ENCODE assay signal across 22 cellular contexts in genomic region chr6:41156771-41157170, GRCh38. TPM values are rescaled to one million over a fixed set of nuclear protein-coding genes. Genes with fewer than 3 reads are reported as not detected.
DNase-seq lines count a peak whose midpoint lies in the region; ATAC-seq lines count a peak whose summit lies in the region.
"Had no signal": no experiment of that assay in that cellular context is flagged by ENCODE, and none has a peak within 500 bp of the region (broad histone marks: within the 10 kb centered on the region; RNA-seq: fewer than 3 reads in every experiment).

No MANE protein-coding gene starts in this region.

- no peaks in the 10 kb centered on the region for H3K9me3 ChIP-seq in neuronal stem cell (replicated peaks in 1 of 2; ENCODE audit: control insufficient read depth in 2 of 2, insufficient read depth in 1 of 2, low read depth in 1 of 2, low read length in 2 of 2)
- H3K9me3 ChIP-seq: BLaER1, HAP-1 had no signal

- H3K4me1 Mint-ChIP-seq in activated CD4-positive, alpha-beta T cell treated with anti-CD3 and anti-CD28 coated beads, Interleukin-2, amount 10 ng/mL, durations not matched to agents 24 days and 14 days, result peaks cover 2% of the 10 kb centered on the region
- peaks cover 72% of the 10 kb centered on the region for H3K4me1 Mint-ChIP-seq in dendritic cell treated with granulocyte-macrophage colony-stimulating factor and Interleukin-4, amounts not matched to agents 40 ng/mL and 50 ng/mL, for 4 days (ENCODE audit: low read depth)
- H3K4me1 Mint-ChIP-seq in activated CD4-positive, alpha-beta T cell treated with anti-CD3 and anti-CD28 coated beads, Interleukin-2, amount 10 ng/mL, durations not matched to agents 7 days and 5 days, result peaks cover 3% of the 10 kb centered on the region
- H3K4me1 Mint-ChIP-seq: B cell; CD8-positive, alpha-beta memory T cell had no signal

- H2AFZ ChIP-seq in neuronal stem cell (ENCODE audit: low read length), result no peak overlapping the region

- H3K14ac ChIP-seq in neuronal stem cell (ENCODE audit: low read length), result no peak overlapping the region

- intact Hi-C loops in activated CD4-positive, alpha-beta T cell treated with anti-CD3 and anti-CD28 coated beads, Interleukin-2, amount 10 ng/mL, durations not matched to agents 24 days and 14 days (cut with micrococcal nuclease), result no loop called here
- intact Hi-C loops in dendritic cell treated with granulocyte-macrophage colony-stimulating factor and Interleukin-4, amounts not matched to agents 40 ng/mL and 50 ng/mL, for 4 days (cut with micrococcal nuclease), result no loop called here

- H2BK12ac ChIP-seq in neuronal stem cell (ENCODE audit: low read length), result no peak overlapping the region

- no peak overlapping the region for H3K4me3 ChIP-seq in neuronal stem cell (ENCODE audit: low read length in 2 of 2)
- H3K4me3 ChIP-seq: BLaER1, HAP-1 had no signal

- H2BK5ac ChIP-seq in neuronal stem cell (ENCODE audit: low read length), result no peak overlapping the region

- no CpG with 5 or more reads among the region's 6 CpGs for WGBS in neuronal stem cell (ENCODE audit: extremely low coverage in 2 of 2, insufficient read length in 2 of 2, insufficient replicate concordance in 1 of 2), 2 donors

- peak; percentile 48 for DNase-seq in activated CD4-positive, alpha-beta T cell treated with anti-CD3 and anti-CD28 coated beads, Interleukin-2, amount 10 ng/mL, durations not matched to agents 24 days and 14 days
- DNase-seq in activated CD4-positive, alpha-beta T cell treated with anti-CD3 and anti-CD28 coated beads, Interleukin-2, amount 50 U/mL, for 48 hours, result no peak
- DNase-seq in neuronal stem cell (ENCODE audit: low spot score), result no peak
- no peak for DNase-seq in iPS-NIHi7 (ENCODE audit: extremely low spot score)
- no peak for DNase-seq in activated CD4-positive, alpha-beta T cell treated with anti-CD3 and anti-CD28 coated beads, Interleukin-2, amount 10 ng/mL, durations not matched to agents 7 days and 5 days
- DNase-seq: CD4-positive, alpha-beta T cell; CD8-positive, alpha-beta memory T cell; DMS53; DMS79 treated with DMSO at 0.1 percent for 48 hours; GOT3; HFFc6 had no signal

- no peaks in the 10 kb centered on the region for H3K9me3 Mint-ChIP-seq in activated CD4-positive, alpha-beta T cell treated with anti-CD3 and anti-CD28 coated beads, Interleukin-2, amount 10 ng/mL, durations not matched to agents 24 days and 14 days
- H3K9me3 Mint-ChIP-seq in dendritic cell treated with granulocyte-macrophage colony-stimulating factor and Interleukin-4, amounts not matched to agents 40 ng/mL and 50 ng/mL, for 4 days, result no peaks in the 10 kb centered on the region
- no peaks in the 10 kb centered on the region for H3K9me3 Mint-ChIP-seq in activated CD4-positive, alpha-beta T cell treated with anti-CD3 and anti-CD28 coated beads, Interleukin-2, amount 10 ng/mL, durations not matched to agents 7 days and 5 days
- H3K9me3 Mint-ChIP-seq: CD4-positive, alpha-beta T cell; CD8-positive, alpha-beta memory T cell; HFFc6 had no signal

- H2BK120ac ChIP-seq in neuronal stem cell (ENCODE audit: low read depth, low read length), result no peak overlapping the region

- ATAC-seq in SK-N-SH treated with all-trans-retinoic acid at 6 μM for 48 hours (no peak), GM21526 (IDR thresholded peaks at IDR 0.05; ENCODE audit: low FRiP score, unreplicated experiment) (no peak)

- H3K9ac ChIP-seq in neuronal stem cell (ENCODE audit: low read depth, low read length, poor library complexity), result no peak overlapping the region
- H3K9ac ChIP-seq: BLaER1 had no signal

- no peak overlapping the region for H3K4ac ChIP-seq in neuronal stem cell (ENCODE audit: low read length)

- no peak overlapping the region for H4K91ac ChIP-seq in neuronal stem cell (ENCODE audit: low read depth, low read length, poor library complexity)

- no peak overlapping the region for H3K4me2 ChIP-seq in neuronal stem cell (ENCODE audit: insufficient read depth, low read length, poor library complexity, severe bottlenecking)
- H3K4me2 ChIP-seq: BLaER1 had no signal

- peaks cover 0 to 1% of the 10 kb centered on the region in 2 donors for H3K4me1 ChIP-seq in neuronal stem cell (ENCODE audit: control insufficient read depth in 2 of 2, insufficient read depth in 1 of 2, low read depth in 1 of 2, low read length in 2 of 2)
- H3K4me1 ChIP-seq: HAP-1 had no signal

- H3K4me3 Mint-ChIP-seq in activated CD4-positive, alpha-beta T cell treated with anti-CD3 and anti-CD28 coated beads, Interleukin-2, amount 10 ng/mL, durations not matched to agents 24 days and 14 days, result no peak overlapping the region
- H3K4me3 Mint-ChIP-seq in dendritic cell treated with granulocyte-macrophage colony-stimulating factor and Interleukin-4, amounts not matched to agents 40 ng/mL and 50 ng/mL, for 4 days, result no peak overlapping the region
- no peak overlapping the region for H3K4me3 Mint-ChIP-seq in activated CD4-positive, alpha-beta T cell treated with anti-CD3 and anti-CD28 coated beads, Interleukin-2, amount 10 ng/mL, durations not matched to agents 7 days and 5 days
- H3K4me3 Mint-ChIP-seq: B cell; CD4-positive, alpha-beta T cell; CD8-positive, alpha-beta memory T cell; HFFc6 had no signal

- no peak overlapping the region for H2AK5ac ChIP-seq in neuronal stem cell (ENCODE audit: low read depth, low read length)

- no peak overlapping the region for H2BK15ac ChIP-seq in neuronal stem cell (ENCODE audit: low read length)

- POLR2A ChIA-PET in activated CD4-positive, alpha-beta T cell treated with anti-CD3 and anti-CD28 coated beads, Interleukin-2, amount 10 ng/mL, durations not matched to agents 7 days and 5 days (lab: Charles Lee), result no interaction called here

- H3K27ac ChIP-seq in neuronal stem cell (replicated peaks; ENCODE audit: low read length), result no peak overlapping the region
- H3K27ac ChIP-seq: 22Rv1, BLaER1, C4-2B had no signal

- H3K18ac ChIP-seq in neuronal stem cell (ENCODE audit: low read length), result peak overlapping the region; percentile 27

- peaks cover 18% of the 10 kb centered on the region for H3K27me3 Mint-ChIP-seq in activated CD4-positive, alpha-beta T cell treated with anti-CD3 and anti-CD28 coated beads, Interleukin-2, amount 10 ng/mL, durations not matched to agents 24 days and 14 days
- peaks cover 3% of the 10 kb centered on the region for H3K27me3 Mint-ChIP-seq in dendritic cell treated with granulocyte-macrophage colony-stimulating factor and Interleukin-4, amounts not matched to agents 40 ng/mL and 50 ng/mL, for 4 days
- peaks cover 11% of the 10 kb centered on the region for H3K27me3 Mint-ChIP-seq in activated CD4-positive, alpha-beta T cell treated with anti-CD3 and anti-CD28 coated beads, Interleukin-2, amount 10 ng/mL, durations not matched to agents 7 days and 5 days

- H3K36me3 ChIP-seq in neuronal stem cell (replicated peaks in 1 of 2; ENCODE audit: control insufficient read depth in 2 of 2, insufficient read depth in 2 of 2, low read length in 2 of 2), result no peaks in the 10 kb centered on the region
- H3K36me3 ChIP-seq: BLaER1, HAP-1 had no signal

- peak overlapping the region; percentile 22 for H3K23ac ChIP-seq in neuronal stem cell (ENCODE audit: low read depth, low read length, poor library complexity)

- no peak overlapping the region for H3K27ac Mint-ChIP-seq in activated CD4-positive, alpha-beta T cell treated with anti-CD3 and anti-CD28 coated beads, Interleukin-2, amount 10 ng/mL, durations not matched to agents 24 days and 14 days
- peak overlapping the region; percentile 25 for H3K27ac Mint-ChIP-seq in dendritic cell treated with granulocyte-macrophage colony-stimulating factor and Interleukin-4, amounts not matched to agents 40 ng/mL and 50 ng/mL, for 4 days
- H3K27ac Mint-ChIP-seq in activated CD4-positive, alpha-beta T cell treated with anti-CD3 and anti-CD28 coated beads, Interleukin-2, amount 10 ng/mL, durations not matched to agents 7 days and 5 days, result no peak overlapping the region
- H3K27ac Mint-ChIP-seq: B cell; CD4-positive, alpha-beta T cell; HFFc6 had no signal

- H4K8ac ChIP-seq in neuronal stem cell (ENCODE audit: low read depth, low read length), result no peak overlapping the region

- H3K36me3 Mint-ChIP-seq in activated CD4-positive, alpha-beta T cell treated with anti-CD3 and anti-CD28 coated beads, Interleukin-2, amount 10 ng/mL, durations not matched to agents 24 days and 14 days (ENCODE audit: low read depth), result no peaks in the 10 kb centered on the region
- H3K36me3 Mint-ChIP-seq in dendritic cell treated with granulocyte-macrophage colony-stimulating factor and Interleukin-4, amounts not matched to agents 40 ng/mL and 50 ng/mL, for 4 days (ENCODE audit: low read depth), result peaks cover 47% of the 10 kb centered on the region
- no peaks in the 10 kb centered on the region for H3K36me3 Mint-ChIP-seq in activated CD4-positive, alpha-beta T cell treated with anti-CD3 and anti-CD28 coated beads, Interleukin-2, amount 10 ng/mL, durations not matched to agents 7 days and 5 days (ENCODE audit: low read depth)

- CTCF ChIA-PET in activated CD4-positive, alpha-beta T cell treated with anti-CD3 and anti-CD28 coated beads, Interleukin-2, amount 10 ng/mL, durations not matched to agents 7 days and 5 days (lab: Charles Lee), result interaction anchor here (1.0 kb wide), 1 partner anchor 50 kb away, joined by 3 read pairs; no protein-coding TSS in a partner anchor

- H3K79me1 ChIP-seq in neuronal stem cell (ENCODE audit: low read depth, low read length), result no peaks in the 10 kb centered on the region

- peaks cover 0 to 27% (median 0%) of the 10 kb centered on the region in 3 experiments for H3K27me3 ChIP-seq in neuronal stem cell (ENCODE audit: control insufficient read depth in 3 of 3, insufficient read depth in 3 of 3, low read depth in 1 of 3, low read length in 3 of 3)
- H3K27me3 ChIP-seq: BLaER1 had no signal

RNA-seq across cellular contexts. Expression of gene TREML1, which starts 2.6 kb away (rescaled TPM):
- not detected in 2 replicates for total RNA-seq in activated CD4-positive, alpha-beta T cell treated with anti-CD3 and anti-CD28 coated beads, Interleukin-2, amount 10 ng/mL, durations not matched to agents 24 days and 14 days
- not detected for polyA plus RNA-seq in neuronal stem cell (2013, experiment 1 of 2)
- not detected for polyA plus RNA-seq in neuronal stem cell (2013, experiment 2 of 2)
- not detected for total RNA-seq in activated CD4-positive, alpha-beta T cell treated with anti-CD3 and anti-CD28 coated beads, Interleukin-2, amount 10 ng/mL, durations not matched to agents 7 days and 5 days
- total RNA-seq: B cell; CD4-positive, alpha-beta T cell; CD8-positive, alpha-beta memory T cell; Daoy; G401; HFFc6 had no signal
- polyA plus RNA-seq: AG04450; CD8-positive, alpha-beta memory T cell had no signal

RNA-seq across cellular contexts. Expression of gene TREM2, which starts 6.1 kb away (rescaled TPM):
- total RNA-seq in activated CD4-positive, alpha-beta T cell treated with anti-CD3 and anti-CD28 coated beads, Interleukin-2, amount 10 ng/mL, durations not matched to agents 24 days and 14 days, result not detected in 2 replicates
- polyA plus RNA-seq in neuronal stem cell (2013, experiment 1 of 2), result 0.07 TPM
- 0.04 TPM for polyA plus RNA-seq in neuronal stem cell (2013, experiment 2 of 2)
- total RNA-seq in activated CD4-positive, alpha-beta T cell treated with anti-CD3 and anti-CD28 coated beads, Interleukin-2, amount 10 ng/mL, durations not matched to agents 7 days and 5 days, result not detected
- total RNA-seq: B cell; CD4-positive, alpha-beta T cell; Daoy; G401; HFFc6 had no signal
- polyA plus RNA-seq: CD8-positive, alpha-beta memory T cell had no signal

RNA-seq across cellular contexts. Expression of gene TREML2, which starts 44.2 kb away (rescaled TPM):
- 3.5 TPM in 2 replicates for total RNA-seq in activated CD4-positive, alpha-beta T cell treated with anti-CD3 and anti-CD28 coated beads, Interleukin-2, amount 10 ng/mL, durations not matched to agents 24 days and 14 days
- 0.01 TPM for polyA plus RNA-seq in neuronal stem cell (2013, experiment 1 of 2)
- polyA plus RNA-seq in neuronal stem cell (2013, experiment 2 of 2), result not detected
- 10 to 100 TPM; 22.9 to 25.8 TPM for total RNA-seq in activated CD4-positive, alpha-beta T cell treated with anti-CD3 and anti-CD28 coated beads, Interleukin-2, amount 10 ng/mL, durations not matched to agents 7 days and 5 days
- total RNA-seq: Daoy, G401, HFFc6 had no signal
- polyA plus RNA-seq: AG04450 had no signal
